ENCODE assay signal across 8 cellular contexts in the genomic region with DNA sequence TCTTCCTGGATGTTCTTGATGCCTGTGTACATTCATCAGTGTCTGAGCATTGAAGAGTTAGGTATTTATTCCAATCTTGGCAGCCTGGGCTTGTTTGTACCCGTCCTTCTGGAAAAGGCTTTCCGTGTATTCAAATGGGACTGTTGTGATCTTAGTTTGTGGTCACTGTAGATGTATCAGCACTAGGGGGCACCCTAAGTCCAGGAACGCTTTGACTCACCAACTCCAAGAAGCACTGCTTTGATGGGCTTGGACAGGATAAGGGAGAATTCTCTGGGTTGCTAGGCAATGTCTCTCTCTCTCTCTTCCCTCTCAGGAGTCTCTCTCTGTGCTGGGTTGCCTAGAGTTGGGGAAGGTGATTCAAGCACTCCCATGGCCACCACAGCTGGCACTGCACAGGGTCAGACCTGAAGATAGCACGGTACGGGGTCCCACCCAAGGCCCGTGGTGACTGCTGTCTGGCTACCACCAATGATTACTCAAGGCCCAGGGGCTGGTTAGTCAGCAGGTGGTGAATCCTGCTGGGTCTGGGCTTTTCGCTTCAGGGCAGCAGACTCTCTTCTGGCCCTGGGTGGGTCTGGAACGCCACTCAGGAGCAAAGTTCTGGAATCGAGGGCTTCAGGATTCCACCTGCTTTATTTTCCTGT.
A peak's percentile ranks its signal among the peaks of the same experiment; 100 is the strongest.
DNase-seq lines count a peak whose midpoint lies in the region; ATAC-seq and TF ChIP-seq lines count a peak whose summit lies in the region.

No MANE protein-coding gene starts in this region.

- intact Hi-C loops in Right ventricle myocardium inferior (cut with DNase I), result loop anchor here (2.0 kb wide), 1 partner anchor 72 kb away; no protein-coding TSS in a partner anchor

- no peaks in the 10 kb centered on the region; the same call in 1 of the 2 replicates for H3K4me1 Mint-ChIP-seq in WTC11
- peaks cover 0 to 3% (median 0%) of the 10 kb centered on the region in 3 donors for H3K4me1 Mint-ChIP-seq in CD8-positive, alpha-beta memory T cell

- no peaks in the 10 kb centered on the region for H3K27me3 Mint-ChIP-seq in WTC11 (ENCODE audit: low read depth)
- H3K27me3 Mint-ChIP-seq in CD8-positive, alpha-beta memory T cell, result no peaks in the 10 kb centered on the region

- no peak overlapping the region for H3K4me3 Mint-ChIP-seq in WTC11
- no peak overlapping the region for H3K4me3 Mint-ChIP-seq in CD8-positive, alpha-beta memory T cell

- H3K4me3 ChIP-seq in cardiac muscle cell, result no peak overlapping the region
- no peak overlapping the region for H3K4me3 ChIP-seq in skeletal muscle cell (ENCODE audit: low read depth, low read length)
- no peak overlapping the region for H3K4me3 ChIP-seq in CD8-positive, alpha-beta memory T cell (ENCODE audit: low read length)

- no peak overlapping the region for H3K27ac ChIP-seq in cardiac muscle cell
- no peak overlapping the region for H3K27ac ChIP-seq in CD8-positive, alpha-beta memory T cell (ENCODE audit: low read depth, low read length)

- H3K4me1 ChIP-seq in cardiac muscle cell (ENCODE audit: low read depth), result no peaks in the 10 kb centered on the region
- no peaks in the 10 kb centered on the region for H3K4me1 ChIP-seq in CD8-positive, alpha-beta memory T cell (ENCODE audit: insufficient read depth, low read length)

- H3K36me3 ChIP-seq in cardiac muscle cell, result peaks cover 6% of the 10 kb centered on the region
- H3K36me3 ChIP-seq in CD8-positive, alpha-beta memory T cell (ENCODE audit: insufficient read depth, low read length), result peaks cover 12% of the 10 kb centered on the region

- CTCF ChIA-PET in WTC11 (lab: Charles Lee), result interaction anchor here (0.6 to 3.9 kb wide), 14 partner anchors 9 to 793 kb away, joined by 3 to 33 read pairs (median 5); a partner anchor contains a TSS
- CTCF ChIA-PET in CD8-positive, alpha-beta memory T cell (lab: Charles Lee), result interaction anchor here (1.3 to 1.4 kb wide), 2 partner anchors 10 to 400 kb away, joined by 3 to 4 read pairs; no protein-coding TSS in a partner anchor

- ATAC-seq in Right ventricle myocardium inferior, result no peak
- ATAC-seq in WTC11, result peak; percentile 96
- no peak for ATAC-seq in GM21515 (IDR thresholded peaks at IDR 0.05; ENCODE audit: unreplicated experiment)

- H3K27ac Mint-ChIP-seq in WTC11, result peak overlapping the region; percentile 71
- H3K27ac Mint-ChIP-seq in CD8-positive, alpha-beta memory T cell, result peak overlapping the region in 2 of 8 donors; percentile 27 to 80

- H3K9me3 ChIP-seq in cardiac muscle cell (ENCODE audit: low read depth), result no peaks in the 10 kb centered on the region
- H3K9me3 ChIP-seq in CD8-positive, alpha-beta memory T cell (ENCODE audit: low read length), result no peaks in the 10 kb centered on the region

- peak; percentile 35 to 91 for DNase-seq in cardiac muscle cell (ENCODE audit: low read depth in 1 of 2, low spot score in 1 of 2)
- no peak for DNase-seq in Right ventricle myocardium inferior (ENCODE audit: missing footprints)
- DNase-seq in MV-4-11 (lab: John Stamatoyannopoulos, UW), result peak; percentile 64
- peak; percentile 61 for DNase-seq in WTC11 (ENCODE audit: low spot score)
- DNase-seq in glomerular endothelial cell (ENCODE audit: extremely low read depth, low read depth, low spot score), result peak; percentile 72
- DNase-seq in skeletal muscle cell (ENCODE audit: low read depth), result peak; percentile 39
- DNase-seq in CD8-positive, alpha-beta memory T cell, result no peak

- TF ChIP-seq CTCF in cardiac muscle cell (IDR thresholded peaks at IDR 0.05; ENCODE audit: low read depth, low read length), result peak; percentile 79
- TF ChIP-seq CTCF in WTC11 (IDR thresholded peaks at IDR 0.05), result peak; percentile 54

- no peaks in the 10 kb centered on the region for H3K27me3 ChIP-seq in cardiac muscle cell
- no peaks in the 10 kb centered on the region for H3K27me3 ChIP-seq in CD8-positive, alpha-beta memory T cell (ENCODE audit: insufficient read depth, low read length, poor library complexity, severe bottlenecking)

- H3K9me3 Mint-ChIP-seq in WTC11, result peaks cover 5% of the 10 kb centered on the region
- H3K9me3 Mint-ChIP-seq in CD8-positive, alpha-beta memory T cell, result no peaks in the 10 kb centered on the region

- POLR2A ChIA-PET in WTC11 (lab: Charles Lee), result interaction anchor here (0.7 kb wide), 1 partner anchor 438 kb away, joined by 3 read pairs; no protein-coding TSS in a partner anchor
- POLR2A ChIA-PET in CD8-positive, alpha-beta memory T cell (lab: Charles Lee), result no interaction called here

- peaks cover 32% of the 10 kb centered on the region for H3K36me3 Mint-ChIP-seq in WTC11
- peaks cover 10 to 53% (median 29%) of the 10 kb centered on the region in 3 donors for H3K36me3 Mint-ChIP-seq in CD8-positive, alpha-beta memory T cell

TF ChIP-seq in WTC11, 78 proteins besides CTCF, POLR2A, EP300 and RAD21:
- TF ChIP-seq ESRRA (CRISPR knock-in tag; IDR thresholded peaks at IDR 0.05; ENCODE audit: borderline replicate concordance), result no peak
- TF ChIP-seq, protein P1, sequence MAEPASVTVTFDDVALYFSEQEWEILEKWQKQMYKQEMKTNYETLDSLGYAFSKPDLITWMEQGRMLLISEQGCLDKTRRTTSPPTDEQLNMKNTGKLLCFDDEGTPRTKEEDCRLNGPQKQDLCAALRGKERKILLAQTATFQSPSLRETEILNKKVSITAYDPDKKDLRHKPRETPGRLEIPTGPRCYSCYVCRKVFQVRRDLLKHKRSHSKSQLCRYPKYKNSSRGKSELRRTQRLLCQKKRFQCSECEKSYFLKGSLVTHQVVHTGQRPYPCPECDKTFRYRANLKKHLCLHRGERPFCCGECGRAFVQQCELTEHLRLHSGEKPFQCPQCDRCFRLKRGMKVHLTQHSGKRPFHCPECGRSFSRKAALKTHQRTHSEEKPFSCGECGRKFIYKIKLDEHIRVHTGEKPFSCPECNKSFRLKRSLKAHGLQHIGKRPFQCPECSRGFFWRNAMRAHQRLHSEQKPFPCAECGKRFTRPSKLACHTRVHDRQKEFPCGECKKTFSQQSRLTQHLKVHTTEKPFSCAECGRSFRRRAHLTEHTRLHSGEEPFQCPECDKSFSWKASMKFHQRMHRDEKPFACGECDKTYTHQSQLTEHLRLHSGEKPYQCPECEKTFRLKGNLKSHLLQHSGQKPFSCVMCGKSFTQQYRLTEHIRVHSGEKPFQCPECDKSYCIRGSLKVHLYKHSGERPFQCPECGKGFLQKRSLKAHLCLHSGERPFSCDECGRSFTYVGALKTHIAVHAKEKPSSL (CRISPR knock-in tag; conservative IDR thresholded peaks at IDR 0.05), result 0 out of 2 replicates have a peak, but pooled peaks have one; percentile 59

Comparison
In these comparisons a context has a peak if more than half of its experiments do, and no peak if none do; other contexts are left out.
1. DNase-seq: peak in cardiac muscle cell (2 of 2), MV-4-11 (single experiment), WTC11 (single experiment), glomerular endothelial cell (single experiment) and skeletal muscle cell (single experiment); none in Right ventricle myocardium inferior (single experiment) and CD8-positive, alpha-beta memory T cell (0 of 5).